Comparison of ENCODE assay signal across 8 cellular contexts in the genomic region with DNA sequence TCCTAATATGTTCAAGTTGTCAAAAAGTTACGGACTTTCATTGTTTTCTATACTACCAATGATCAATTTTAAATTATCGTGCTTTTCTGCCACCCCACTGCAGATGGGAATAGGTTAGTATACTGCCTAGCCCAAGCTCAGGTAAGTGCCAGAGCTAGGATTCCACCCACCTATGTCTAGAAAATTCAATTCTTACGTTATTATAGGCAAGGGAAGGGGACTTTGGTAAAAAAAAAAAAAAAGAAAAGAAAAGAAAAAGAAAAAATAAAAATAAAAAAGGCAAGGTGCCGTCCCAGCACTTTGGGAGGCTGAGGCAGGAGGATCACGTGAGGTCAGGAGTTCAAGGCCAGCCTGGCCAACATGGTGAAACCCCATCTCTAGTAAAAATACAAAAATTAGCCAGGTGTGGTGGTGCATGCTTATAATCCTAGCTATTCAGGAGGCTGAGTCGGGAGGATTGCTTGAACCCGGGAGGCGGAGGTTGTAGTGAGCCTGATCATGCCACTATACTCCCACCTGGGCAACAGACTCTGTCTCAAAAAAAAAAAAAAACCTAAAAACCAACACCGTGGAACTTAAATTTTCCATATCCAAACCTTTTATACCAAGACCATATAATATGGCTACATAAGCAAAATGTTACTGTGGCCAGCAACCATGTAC. TPM values are rescaled to one million over a fixed set of nuclear protein-coding genes. Genes with fewer than 3 reads are reported as not detected.
DNase-seq lines count a peak whose midpoint lies in the region; ATAC-seq, FAIRE-seq and TF ChIP-seq lines count a peak whose summit lies in the region.

No MANE protein-coding gene starts in this region.

- peak; percentile 43 for FAIRE-seq in endothelial cell of umbilical vein (lab: Jason Lieb, UNC)

- POLR2A ChIA-PET in endothelial cell of umbilical vein (lab: Charles Lee): interaction anchor here (0.6 to 0.9 kb wide), 4 partner anchors 15 to 1720 kb away, joined by 3 to 10 read pairs (median 4); no protein-coding TSS in a partner anchor

- H4K20me1 ChIP-seq in endothelial cell of umbilical vein (replicated peaks; ENCODE audit: control insufficient read depth, extremely low read depth, insufficient read depth, low read length): no peaks in the 10 kb centered on the region

- no peaks in the 10 kb centered on the region for H3K9me1 ChIP-seq in endothelial cell of umbilical vein (replicated peaks; ENCODE audit: control insufficient read depth, extremely low read depth, insufficient read depth, low read length)

- intact Hi-C loops in endothelial cell of umbilical vein (cut with micrococcal nuclease): loop anchor here (5.0 kb wide), 1 partner anchor 456 kb away; no protein-coding TSS in a partner anchor

- H3K4me2 ChIP-seq in endothelial cell of umbilical vein (ENCODE audit: insufficient read depth, low read length) (peak overlapping the region; percentile 94), trophoblast cell (ENCODE audit: low read length) (peak overlapping the region; percentile 66)

- BruUV-seq in endothelial cell of umbilical vein (replicated peaks; lab: Mats Ljungman, UMichigan): no TSS peak

- no peak overlapping the region for H2BK12ac ChIP-seq in trophoblast cell (ENCODE audit: low read length)

- ATAC-seq in RWPE2 (ENCODE audit: low read depth): no peak
- no peak for ATAC-seq in esophagus mucosa

- no peak overlapping the region for H4K12ac ChIP-seq in trophoblast cell (ENCODE audit: low read depth, low read length)

- H4K8ac ChIP-seq in trophoblast cell (ENCODE audit: low read depth, low read length): no peak overlapping the region

- H3K4ac ChIP-seq in trophoblast cell (ENCODE audit: low read depth, low read length): peak overlapping the region; percentile 70

- H2AFZ ChIP-seq in endothelial cell of umbilical vein (ENCODE audit: low read depth, low read length): no peak overlapping the region
- no peak overlapping the region for H2AFZ ChIP-seq in trophoblast cell (ENCODE audit: insufficient read depth, low read length, poor library complexity)

- WGBS in trophoblast cell (ENCODE audit: extremely low coverage, insufficient coverage, insufficient read length): no CpG with 5 or more reads among the region's 9 CpGs

- no peak overlapping the region for H3K14ac ChIP-seq in trophoblast cell (ENCODE audit: low read length)

- H2BK5ac ChIP-seq in trophoblast cell (ENCODE audit: low read depth, low read length, poor library complexity): no peak overlapping the region

- H3K9me3 ChIP-seq in RWPE2 (ENCODE audit: severe bottlenecking): no peaks in the 10 kb centered on the region
- no peaks in the 10 kb centered on the region for H3K9me3 ChIP-seq in endothelial cell of umbilical vein (replicated peaks; ENCODE audit: control insufficient read depth, insufficient read depth, low read length)
- no peaks in the 10 kb centered on the region for H3K9me3 ChIP-seq in trophoblast cell (ENCODE audit: insufficient read depth, low read depth, low read length)

- DNase-seq in ELR (ENCODE audit: low read depth): peak; percentile 32
- DNase-seq in RWPE2 (ENCODE audit: low spot score): no peak
- no peak for DNase-seq in endothelial cell of umbilical vein (ENCODE audit: low read depth, low spot score)
- DNase-seq in trophoblast cell: no peak
- DNase-seq in central memory CD4-positive, alpha-beta T cell: no peak
- no peak for DNase-seq in HK-2 (ENCODE audit: unreplicated experiment)
- no peak for DNase-seq in NCI-H526 (lab: John Stamatoyannopoulos, UW)

- no peak overlapping the region for H4K91ac ChIP-seq in trophoblast cell (ENCODE audit: low read depth, low read length)

- no peak overlapping the region for H2AK5ac ChIP-seq in trophoblast cell (ENCODE audit: low read length)

- CTCF ChIA-PET in endothelial cell of umbilical vein (lab: Charles Lee): interaction anchor here (0.9 to 2.1 kb wide), 3 partner anchors 20 to 455 kb away, joined by 3 to 8 read pairs (median 4); no protein-coding TSS in a partner anchor

- H3K18ac ChIP-seq in trophoblast cell (ENCODE audit: low read length): no peak overlapping the region

- TF ChIP-seq POLR2A in endothelial cell of umbilical vein (IDR thresholded peaks at IDR 0.05; ENCODE audit: low read depth, low read length): no peak

- H3K27ac ChIP-seq in RWPE2 (ENCODE audit: poor library complexity, severe bottlenecking) (peak overlapping the region; percentile 73), endothelial cell of umbilical vein (ENCODE audit: insufficient read depth, low read depth, low read length) (peak overlapping the region; percentile 87), trophoblast cell (ENCODE audit: low read depth, low read length) (no peak overlapping the region)

- H3K9ac ChIP-seq in endothelial cell of umbilical vein (replicated peaks; ENCODE audit: extremely low read depth, insufficient read depth, low read length) (peak overlapping the region; percentile 98), trophoblast cell (ENCODE audit: low read length) (no peak overlapping the region)

- no peak overlapping the region for H3K23ac ChIP-seq in trophoblast cell (ENCODE audit: low read length)

- H3K79me2 ChIP-seq in endothelial cell of umbilical vein (ENCODE audit: control insufficient read depth, insufficient read depth, low read length) (peaks cover 28% of the 10 kb centered on the region), trophoblast cell (ENCODE audit: control insufficient read depth, insufficient read depth, low read length, poor library complexity) (peaks cover 4% of the 10 kb centered on the region)

- H3K36me3 ChIP-seq in RWPE2 (ENCODE audit: low read depth) (peaks cover 40% of the 10 kb centered on the region), endothelial cell of umbilical vein (ENCODE audit: control insufficient read depth in 2 of 2, extremely low read depth in 1 of 2, insufficient read depth in 2 of 2, low read length in 2 of 2) (peaks cover 13 to 14% of the 10 kb centered on the region in 2 experiments), trophoblast cell (ENCODE audit: control insufficient read depth in 1 of 2, insufficient read depth in 2 of 2, low read length in 2 of 2) (peaks cover 2 to 8% of the 10 kb centered on the region in 2 experiments)

- no peak overlapping the region for H2BK120ac ChIP-seq in trophoblast cell (ENCODE audit: insufficient read depth, low read length, poor library complexity)

- H3K27me3 ChIP-seq in RWPE2 (ENCODE audit: insufficient read depth, poor library complexity, severe bottlenecking) (no peaks in the 10 kb centered on the region), endothelial cell of umbilical vein (ENCODE audit: control insufficient read depth in 2 of 2, insufficient read depth in 2 of 2, low read length in 2 of 2) (no peaks in the 10 kb centered on the region), trophoblast cell (ENCODE audit: insufficient read depth, low read length) (no peaks in the 10 kb centered on the region)

- H3K4me1 ChIP-seq in RWPE2 (ENCODE audit: insufficient read depth, poor library complexity, severe bottlenecking) (peaks cover 11% of the 10 kb centered on the region), endothelial cell of umbilical vein (ENCODE audit: control insufficient read depth, extremely low read depth, insufficient read depth, low read length) (peaks cover 21% of the 10 kb centered on the region), trophoblast cell (ENCODE audit: control insufficient read depth in 1 of 2, insufficient read depth in 2 of 2, low read length in 2 of 2) (peaks cover 2 to 3% of the 10 kb centered on the region in 2 experiments)

- peaks cover 4% of the 10 kb centered on the region for H3K79me1 ChIP-seq in trophoblast cell (ENCODE audit: low read length)

- TF ChIP-seq CTCF in RWPE2 (IDR thresholded peaks at IDR 0.05; ENCODE audit: poor library complexity, severe bottlenecking) (no peak), endothelial cell of umbilical vein (IDR thresholded peaks at IDR 0.05; ENCODE audit: extremely low read depth in 1 of 2, insufficient read depth in 1 of 2, low read depth in 1 of 2, low read length in 2 of 2) (no peak)

- dilution Hi-C loops in endothelial cell of umbilical vein (cut with MboI; ENCODE audit: extremely low pct_ligation_motif_present, low sequenced_read_pairs): no loop called here

- peak overlapping the region; percentile 74 for H3K4me3 ChIP-seq in RWPE2 (ENCODE audit: severe bottlenecking)
- H3K4me3 ChIP-seq in endothelial cell of umbilical vein (replicated peaks in 1 of 3; ENCODE audit: insufficient read depth in 1 of 3, low read depth in 1 of 3, low read length in 3 of 3): peak overlapping the region; percentile 79 to 94 (median 84)
- no peak overlapping the region for H3K4me3 ChIP-seq in trophoblast cell (ENCODE audit: low read depth, low read length)

TF ChIP-seq in endothelial cell of umbilical vein, 7 proteins besides CTCF, POLR2A, EP300 and RAD21:
- no peak for TF ChIP-seq FOS (IDR thresholded peaks at IDR 0.05; ENCODE audit: borderline replicate concordance, insufficient read depth, low read length)
TF ChIP-seq in endothelial cell of umbilical vein: peak in this region for 0.

RNA-seq across cellular contexts. Expression of a gene that starts 1.3 kb away (rescaled TPM):
- total RNA-seq in endothelial cell of umbilical vein (159 and 176 TPM in 2 replicates), esophagus mucosa (90.3 TPM)
- polyA plus RNA-seq in endothelial cell of umbilical vein: 26.3 and 65.0 TPM in 2 replicates
- 125 and 170 TPM in 2 replicates for polyA plus RNA-seq in endothelial cell of umbilical vein (2011; cell fraction: cytosol; rRNA removed)
- 31.9 and 74.8 TPM in 2 replicates for polyA plus RNA-seq in endothelial cell of umbilical vein (2011; cell fraction: nucleus; rRNA removed)
- 443 and 489 TPM in 2 replicates for polyA plus RNA-seq in endothelial cell of umbilical vein (2012)
- 3.2 and 4.2 TPM in 2 replicates for polyA minus RNA-seq in endothelial cell of umbilical vein
- polyA minus RNA-seq in endothelial cell of umbilical vein (2011; cell fraction: cytosol; rRNA and poly(A)+ RNA removed): 8.1 TPM
- polyA minus RNA-seq in endothelial cell of umbilical vein (2011; cell fraction: nucleus; rRNA and poly(A)+ RNA removed): 11.7 and 20.3 TPM in 2 replicates
- 199 TPM in 2 replicates for polyA plus RNA-seq in trophoblast cell (2013)

RNA-seq across cellular contexts. Expression of a gene that starts 39.7 kb away (rescaled TPM):
- 10.9 and 12.3 TPM in 2 replicates for total RNA-seq in endothelial cell of umbilical vein
- 1.8 and 3.7 TPM in 2 replicates for polyA plus RNA-seq in endothelial cell of umbilical vein
- 3.3 and 4.9 TPM in 2 replicates for polyA plus RNA-seq in endothelial cell of umbilical vein (2011; cell fraction: cytosol; rRNA removed)
- 1.1 and 2.0 TPM in 2 replicates for polyA plus RNA-seq in endothelial cell of umbilical vein (2011; cell fraction: nucleus; rRNA removed)
- 7.6 and 13.2 TPM in 2 replicates for polyA plus RNA-seq in endothelial cell of umbilical vein (2012)
- 2.5 and 3.8 TPM in 2 replicates for polyA minus RNA-seq in endothelial cell of umbilical vein
- 4.3 TPM for polyA minus RNA-seq in endothelial cell of umbilical vein (2011; cell fraction: cytosol; rRNA and poly(A)+ RNA removed)
- polyA minus RNA-seq in endothelial cell of umbilical vein (2011; cell fraction: nucleus; rRNA and poly(A)+ RNA removed): 1.3 and 2.4 TPM in 2 replicates
- polyA plus RNA-seq in trophoblast cell (2013): 0.56 and 0.62 TPM in 2 replicates
- 2.4 TPM for total RNA-seq in esophagus mucosa
